In the genomic region with DNA sequence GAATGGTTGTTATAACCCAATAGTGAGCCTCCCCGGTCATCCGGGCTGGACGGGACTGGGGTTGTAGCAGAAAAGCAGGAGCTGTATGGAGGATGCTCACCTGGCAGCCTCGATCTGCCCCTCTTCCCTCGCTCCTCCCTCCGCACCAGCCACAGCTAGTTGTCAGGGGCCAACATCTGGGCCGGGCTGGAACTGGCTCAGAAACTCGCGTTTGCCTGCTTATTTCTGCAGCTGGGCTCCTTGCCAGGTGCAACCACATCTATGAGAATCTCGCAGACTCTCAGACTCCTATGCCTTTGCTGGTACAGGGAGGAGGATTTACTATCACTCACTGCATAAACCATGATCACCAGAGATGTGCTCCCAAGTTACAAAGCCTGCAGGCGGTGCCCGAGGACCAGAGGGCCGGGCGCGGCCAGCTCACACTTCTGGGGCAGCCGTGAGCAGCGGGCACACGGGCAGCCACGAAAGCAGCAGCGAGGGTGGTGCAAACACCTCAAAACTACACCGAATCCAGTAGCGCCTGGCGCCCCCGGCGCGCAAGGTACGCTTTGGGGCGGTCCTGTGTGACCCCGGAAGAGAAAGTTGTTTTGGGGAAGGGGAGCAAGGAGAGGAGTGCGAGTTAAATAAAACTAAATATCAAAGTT, we compare ENCODE assay signal across 8 cellular contexts. TPM values are rescaled to one million over a fixed set of nuclear protein-coding genes. Genes with fewer than 3 reads are reported as not detected.
DNase-seq lines count a peak whose midpoint lies in the region; ATAC-seq and TF ChIP-seq lines count a peak whose summit lies in the region.

No MANE protein-coding gene starts in this region.

- in situ Hi-C loops in G401 (cut with HindIII; ENCODE audit: low sequenced_read_pairs) = no loop called here

- peaks cover 43% of the 10 kb centered on the region for H3K79me2 ChIP-seq in KMS-11 (ENCODE audit: insufficient read depth, low read depth)

- H3K4me2 ChIP-seq in KMS-11 = peak overlapping the region; percentile 89

- TF ChIP-seq CTCF in KMS-11 (conservative IDR thresholded peaks at IDR 0.05; ENCODE audit: low read depth, low read length) = no peak
- TF ChIP-seq CTCF in right atrium auricular region (IDR thresholded peaks at IDR 0.05) = peak; percentile 31 to 67
- TF ChIP-seq CTCF in prostate gland (IDR thresholded peaks at IDR 0.05) = peak in 3 of 4 experiments; percentile 27 to 68 (median 57)

- no peaks in the 10 kb centered on the region for H4K20me1 ChIP-seq in KMS-11 (ENCODE audit: insufficient read depth)

- intact Hi-C loops in prostate gland (cut with DNase I) = loop anchor here (1.0 to 10.0 kb wide), 2 partner anchors 162 to 249 kb away; a partner anchor contains a TSS

- peak overlapping the region; percentile 83 for H3K27ac ChIP-seq in KMS-11
- H3K27ac ChIP-seq in SK-N-MC = no peak overlapping the region
- H3K27ac ChIP-seq in right atrium auricular region = peak overlapping the region; percentile 85
- peak overlapping the region; percentile 81 to 83 for H3K27ac ChIP-seq in prostate gland

- peak; percentile 60 for ATAC-seq in GM21825 (IDR thresholded peaks at IDR 0.05; ENCODE audit: unreplicated experiment)

- H3K27me3 ChIP-seq in KMS-11 (ENCODE audit: insufficient read depth, low read depth) (no peaks in the 10 kb centered on the region), right atrium auricular region (no peaks in the 10 kb centered on the region), prostate gland (replicated peaks; ENCODE audit: insufficient read depth) (no peaks in the 10 kb centered on the region)

- H3K9me3 ChIP-seq in SK-N-MC (ENCODE audit: low read depth, low read length) (no peaks in the 10 kb centered on the region), right atrium auricular region (peaks cover 0 to under 1% of the 10 kb centered on the region in 2 donors), prostate gland (no peaks in the 10 kb centered on the region)

- peak overlapping the region; percentile 89 for H2AFZ ChIP-seq in KMS-11 (ENCODE audit: low read depth)

- no peak overlapping the region for H3K4me3 ChIP-seq in KMS-11 (IDR thresholded peaks at IDR 0.05; ENCODE audit: insufficient read depth, low read depth, low read length)
- peak overlapping the region; percentile 92 for H3K4me3 ChIP-seq in SK-N-MC
- peak overlapping the region; percentile 86 to 87 for H3K4me3 ChIP-seq in right atrium auricular region
- H3K4me3 ChIP-seq in prostate gland = peak overlapping the region; percentile 73 to 78

- H3K9ac ChIP-seq in KMS-11 = peak overlapping the region; percentile 62; the same call in 1 of the 2 replicates
- peak overlapping the region; percentile 71 for H3K9ac ChIP-seq in SK-N-MC (ENCODE audit: insufficient read length)

- no peak for TF ChIP-seq POLR2A in prostate gland (IDR thresholded peaks at IDR 0.05)

- under 1% methylated on average over 30 of the region's 30 CpGs for WGBS in prostate gland

- H3K36me3 ChIP-seq in KMS-11 (ENCODE audit: insufficient read depth) = no peaks in the 10 kb centered on the region
- no peaks in the 10 kb centered on the region for H3K36me3 ChIP-seq in SK-N-MC (ENCODE audit: insufficient read depth, low read length)
- H3K36me3 ChIP-seq in right atrium auricular region = no peaks in the 10 kb centered on the region
- H3K36me3 ChIP-seq in prostate gland = no peaks in the 10 kb centered on the region

- DNase-seq in G401 (ENCODE audit: low spot score) (peak; percentile 50), SK-N-MC (ENCODE audit: low read depth, low spot score) (no peak), amygdala (lab: John Stamatoyannopoulos, UW) (peak in 54 of 56 donors; percentile 24 to 90 (median 74)), right atrium auricular region (ENCODE audit: low spot score) (no peak), prostate gland (ENCODE audit: low spot score) (peak; percentile 72), cortex of kidney (lab: John Stamatoyannopoulos, UW) (no peak)

- H3K4me1 ChIP-seq in KMS-11 (ENCODE audit: low read depth, poor library complexity, severe bottlenecking) (peaks cover 35% of the 10 kb centered on the region), right atrium auricular region (peaks cover 0 to 22% of the 10 kb centered on the region in 2 donors), prostate gland (replicated peaks) (no peaks in the 10 kb centered on the region)

RNA-seq across cellular contexts. Expression of a gene that starts 0.6 kb away (rescaled TPM):
- total RNA-seq in G401 (2014; rRNA removed; shearing (Covaris generic)) = 7.4 and 8.6 TPM in 2 replicates
- total RNA-seq in right atrium auricular region (1 to 10 TPM; 5.3 to 6.1 TPM), prostate gland (10 to 100 TPM; 25.0 to 25.6 TPM)

Comparison
In these comparisons a context has a peak if more than half of its experiments do, and no peak if none do; other contexts are left out.
1. DNase-seq: peak in G401 (single experiment), amygdala (54 of 56) and prostate gland (single experiment); none in SK-N-MC (single experiment), right atrium auricular region (single experiment) and cortex of kidney (single experiment).